9 cellular contexts compared by ENCODE assay signal in genomic region chr2:120177011-120177621, GRCh38. TPM values are rescaled to one million over a fixed set of nuclear protein-coding genes. Genes with fewer than 3 reads are reported as not detected.
A peak's percentile ranks its signal among the peaks of the same experiment; 100 is the strongest.
DNase-seq lines count a peak whose midpoint lies in the region; TF ChIP-seq lines count a peak whose summit lies in the region.
"Had no signal": no experiment of that assay in that cellular context is flagged by ENCODE, and none has a peak within 500 bp of the region (broad histone marks: within the 10 kb centered on the region; RNA-seq: fewer than 3 reads in every experiment).

No MANE protein-coding gene starts in this region.

- no peaks in the 10 kb centered on the region for H3K36me3 Mint-ChIP-seq in IgD-negative memory B cell

- peaks cover 8 to 12% (median 9%) of the 10 kb centered on the region in 4 donors for H3K4me1 ChIP-seq in esophagus muscularis mucosa

- H3K4me3 Mint-ChIP-seq in IgD-negative memory B cell = peak overlapping the region; percentile 87 to 98 (median 96)

- no peaks in the 10 kb centered on the region for H3K9me3 ChIP-seq in esophagus muscularis mucosa

- TF ChIP-seq CTCF in GM20000 (IDR thresholded peaks at IDR 0.05; ENCODE audit: extremely low read depth, missing control alignments) (peak; percentile 57), esophagus muscularis mucosa (IDR thresholded peaks at IDR 0.05) (peak in 1 of 3 experiments; percentile 17)

- no peak for TF ChIP-seq EP300 in esophagus muscularis mucosa (IDR thresholded peaks at IDR 0.05)

- H3K27me3 Mint-ChIP-seq in IgD-negative memory B cell = no peaks in the 10 kb centered on the region

- TF ChIP-seq POLR2A in esophagus muscularis mucosa (IDR thresholded peaks at IDR 0.05; ENCODE audit: low read depth) = no peak

- peaks cover 0 to 39% (median 7%) of the 10 kb centered on the region in 4 donors for H3K36me3 ChIP-seq in esophagus muscularis mucosa

- DNase-seq in CD1c-positive myeloid dendritic cell (ENCODE audit: extremely low spot score) = peak; percentile 63
- peak; percentile 78 for DNase-seq in GM20000 (ENCODE audit: low spot score)
- DNase-seq in activated CD8-positive, alpha-beta memory T cell treated with anti-CD3 and anti-CD28 coated beads for 1 hour (ENCODE audit: extremely low read depth in 1 of 2, low read depth in 1 of 2) = peak; percentile 48 to 61
- DNase-seq in esophagus muscularis mucosa (ENCODE audit: extremely low spot score) = no peak
- peak; percentile 70 for DNase-seq in stimulated activated CD4-positive, alpha-beta T cell treated with anti-CD3 and anti-CD28 coated beads, Interleukin-2, amount 100 ng/mL, for 4 hours (ENCODE audit: low read depth)
- no peak for DNase-seq in AG08395 (ENCODE audit: low spot score)
- no peak for DNase-seq in foreskin melanocyte

- no peaks in the 10 kb centered on the region for H3K9me3 Mint-ChIP-seq in IgD-negative memory B cell

- peak overlapping the region; percentile 15 to 30 (median 25) for H3K4me3 ChIP-seq in esophagus muscularis mucosa

- no peaks in the 10 kb centered on the region for H3K27me3 ChIP-seq in esophagus muscularis mucosa

- WGBS in esophagus muscularis mucosa = 63% methylated on average over 15 of the region's 15 CpGs

- intact Hi-C loops in esophagus muscularis mucosa (cut with DNase I) = loop anchor here (5.0 to 10.0 kb wide), 2 partner anchors 425 to 472 kb away; no protein-coding TSS in a partner anchor

- H3K27ac Mint-ChIP-seq in IgD-negative memory B cell = peak overlapping the region; percentile 91 to 99 (median 93)

- peak overlapping the region in 1 of 4 donors; percentile 30 for H3K27ac ChIP-seq in esophagus muscularis mucosa (replicated peaks in 1 of 4)
- H3K27ac ChIP-seq: C4-2B had no signal

- peaks cover 15 to 35% (median 21%) of the 10 kb centered on the region in 3 donors for H3K4me1 Mint-ChIP-seq in IgD-negative memory B cell

RNA-seq across cellular contexts. Expression of gene TMEM185B, which starts 46.1 kb away (rescaled TPM):
- polyA plus RNA-seq in IgD-negative memory B cell = 29.1 TPM
- total RNA-seq in esophagus muscularis mucosa = 10 to 100 TPM; 21.6 to 33.8 (median 31.9) TPM

Comparison
In these comparisons a context has a peak if more than half of its experiments do, and no peak if none do; other contexts are left out.
1. DNase-seq: peak in CD1c-positive myeloid dendritic cell (single experiment), GM20000 (single experiment), activated CD8-positive, alpha-beta memory T cell treated with anti-CD3 and anti-CD28 coated beads for 1 hour (2 of 2) and stimulated activated CD4-positive, alpha-beta T cell treated with anti-CD3 and anti-CD28 coated beads, Interleukin-2, amount 100 ng/mL, for 4 hours (single experiment); none in esophagus muscularis mucosa (single experiment), AG08395 (single experiment) and foreskin melanocyte (single experiment).